ENCODE assay signal across 1 cellular context in the genomic region with DNA sequence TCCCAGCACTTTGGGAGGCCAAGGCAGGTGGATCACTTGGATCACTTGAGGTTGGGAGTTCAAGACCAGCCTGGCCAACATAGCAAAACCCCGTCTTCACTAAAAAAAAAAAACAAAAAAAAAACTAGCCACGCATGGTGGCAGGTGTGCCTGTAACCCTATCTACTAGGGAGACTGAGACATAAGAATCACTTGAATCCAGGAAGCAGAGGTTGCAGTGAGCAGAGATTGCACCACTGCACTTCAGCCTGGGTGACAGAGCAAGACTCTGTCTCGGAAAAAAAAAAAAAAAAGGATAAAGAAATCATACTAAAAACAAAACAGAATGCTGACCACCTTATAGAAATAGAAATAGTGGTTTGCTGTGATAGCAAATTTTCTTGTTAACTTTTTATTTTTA. TPM values are rescaled to one million over a fixed set of nuclear protein-coding genes. Genes with fewer than 3 reads are reported as not detected.
"Had no signal": no experiment of that assay in that cellular context is flagged by ENCODE, and none has a peak within 500 bp of the region (broad histone marks: within the 10 kb centered on the region; RNA-seq: fewer than 3 reads in every experiment).

No MANE protein-coding gene starts in this region.

RNA-seq across cellular contexts. Expression of a gene that starts 16.6 kb away (rescaled TPM):
- total RNA-seq: natural killer cell had no signal
